In genomic region chr6:125197795-125198269, GRCh38 we compare ENCODE assay signal across 9 cellular contexts. TPM values are rescaled to one million over a fixed set of nuclear protein-coding genes. Genes with fewer than 3 reads are reported as not detected.
DNase-seq lines count a peak whose midpoint lies in the region; ATAC-seq, FAIRE-seq and TF ChIP-seq lines count a peak whose summit lies in the region.
"Had no signal": no experiment of that assay in that cellular context is flagged by ENCODE, and none has a peak within 500 bp of the region (broad histone marks: within the 10 kb centered on the region; RNA-seq: fewer than 3 reads in every experiment).

No MANE protein-coding gene starts in this region.

- intact Hi-C loops in pancreas (cut with DNase I) (no loop called here), lower leg skin (cut with DNase I; ENCODE audit: low total_unique reads) (no loop called here)

- peaks cover 19 to 53% (median 38%) of the 10 kb centered on the region in 3 donors for H3K4me1 ChIP-seq in pancreas

- DNase-seq in D341Med (ENCODE audit: low spot score) (peak; percentile 31), NCI-H82 treated with DMSO at 0.1 percent for 48 hours (lab: John Stamatoyannopoulos, UW; ENCODE audit: unreplicated experiment) (peak; percentile 44), fibroblast of pulmonary artery (ENCODE audit: low read depth) (peak; percentile 72), pancreas (peak; percentile 56 to 93 (median 85)), lower leg skin (ENCODE audit: low spot score in 2 of 2) (no peak)

- WGBS in pancreas, 2 donors, result 11 to 13% methylated on average over 3 of the region's 3 CpGs
- 26 to 27% methylated on average over 3 of the region's 3 CpGs for WGBS in lower leg skin, 2 donors

- no peak for FAIRE-seq in pancreas (lab: Jason Lieb, UNC)
- FAIRE-seq: colon had no signal

- no peak overlapping the region for H3K4me3 ChIP-seq in fibroblast of pulmonary artery (replicated peaks; ENCODE audit: low read depth, low read length)
- no peak overlapping the region for H3K4me3 ChIP-seq in pancreas
- no peak overlapping the region for H3K4me3 ChIP-seq in lower leg skin (ENCODE audit: low read depth, poor library complexity, severe bottlenecking)

- no peaks in the 10 kb centered on the region for H3K27me3 ChIP-seq in pancreas

- peak overlapping the region; percentile 19 to 84 (median 53) for H3K27ac ChIP-seq in pancreas

- no peak for TF ChIP-seq CTCF in fibroblast of pulmonary artery (IDR thresholded peaks at IDR 0.05; ENCODE audit: low read length, missing control alignments)
- no peak for TF ChIP-seq CTCF in pancreas (IDR thresholded peaks at IDR 0.05)
- no peak for TF ChIP-seq CTCF in lower leg skin (IDR thresholded peaks at IDR 0.05)

- no peaks in the 10 kb centered on the region for H3K9me3 ChIP-seq in pancreas

- no peak for TF ChIP-seq POLR2A in lower leg skin (IDR thresholded peaks at IDR 0.05)

- peak; percentile 91 to 97 (median 96) for ATAC-seq in pancreas
- ATAC-seq in HG03432 (IDR thresholded peaks at IDR 0.05; ENCODE audit: unreplicated experiment), result no peak
- ATAC-seq in HG02588 (IDR thresholded peaks at IDR 0.05; ENCODE audit: unreplicated experiment), result no peak
- no peak for ATAC-seq in GM21526 (IDR thresholded peaks at IDR 0.05; ENCODE audit: low FRiP score, unreplicated experiment)

- no peaks in the 10 kb centered on the region for H3K36me3 ChIP-seq in pancreas

RNA-seq across cellular contexts. Expression of gene TPD52L1, which starts 44.3 kb away (rescaled TPM):
- 10 to 100 TPM; 22.5 to 51.6 (median 26.1) TPM for total RNA-seq in pancreas
- 10 to 100 TPM; 21.2 to 22.0 TPM for polyA plus RNA-seq in pancreas
- 100 to 1,000 TPM; 123 to 234 (median 175) TPM for total RNA-seq in lower leg skin

Comparison
In these comparisons a context has a peak if more than half of its experiments do, and no peak if none do; other contexts are left out.
1. DNase-seq: peak in D341Med (single experiment), NCI-H82 treated with DMSO at 0.1 percent for 48 hours (single experiment), fibroblast of pulmonary artery (single experiment) and pancreas (6 of 6); none in lower leg skin (0 of 2).
2. ATAC-seq: peak in pancreas (4 of 4); none in HG03432 (single experiment), HG02588 (single experiment) and GM21526 (single experiment).